Comparison of ENCODE assay signal across 1 cellular context in genomic region chr12:8038659-8039114, GRCh38.
TF ChIP-seq lines count a peak whose summit lies in the region.

No MANE protein-coding gene starts in this region.

TF ChIP-seq in HEK293, 187 proteins besides CTCF, POLR2A, EP300 and RAD21 (continued from another document and continues in another):
- TF ChIP-seq, protein P1, sequence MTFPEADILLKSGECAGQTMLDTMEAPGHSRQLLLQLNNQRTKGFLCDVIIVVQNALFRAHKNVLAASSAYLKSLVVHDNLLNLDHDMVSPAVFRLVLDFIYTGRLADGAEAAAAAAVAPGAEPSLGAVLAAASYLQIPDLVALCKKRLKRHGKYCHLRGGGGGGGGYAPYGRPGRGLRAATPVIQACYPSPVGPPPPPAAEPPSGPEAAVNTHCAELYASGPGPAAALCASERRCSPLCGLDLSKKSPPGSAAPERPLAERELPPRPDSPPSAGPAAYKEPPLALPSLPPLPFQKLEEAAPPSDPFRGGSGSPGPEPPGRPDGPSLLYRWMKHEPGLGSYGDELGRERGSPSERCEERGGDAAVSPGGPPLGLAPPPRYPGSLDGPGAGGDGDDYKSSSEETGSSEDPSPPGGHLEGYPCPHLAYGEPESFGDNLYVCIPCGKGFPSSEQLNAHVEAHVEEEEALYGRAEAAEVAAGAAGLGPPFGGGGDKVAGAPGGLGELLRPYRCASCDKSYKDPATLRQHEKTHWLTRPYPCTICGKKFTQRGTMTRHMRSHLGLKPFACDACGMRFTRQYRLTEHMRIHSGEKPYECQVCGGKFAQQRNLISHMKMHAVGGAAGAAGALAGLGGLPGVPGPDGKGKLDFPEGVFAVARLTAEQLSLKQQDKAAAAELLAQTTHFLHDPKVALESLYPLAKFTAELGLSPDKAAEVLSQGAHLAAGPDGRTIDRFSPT (tag by site-specific recombination; IDR thresholded peaks at IDR 0.05) = no peak
- TF ChIP-seq ZNF148 (tag by site-specific recombination; IDR thresholded peaks at IDR 0.05; ENCODE audit: borderline replicate concordance) = no peak
- TF ChIP-seq ZNF747 (tag by site-specific recombination; IDR thresholded peaks at IDR 0.05) = no peak
- no peak for TF ChIP-seq ZBTB7A (tag by site-specific recombination; IDR thresholded peaks at IDR 0.05; ENCODE audit: low read depth)
- TF ChIP-seq INSM2 (tag by site-specific recombination; IDR thresholded peaks at IDR 0.05) = no peak
- no peak for TF ChIP-seq ZNF830 (tag by site-specific recombination; IDR thresholded peaks at IDR 0.05; ENCODE audit: low read depth)
- TF ChIP-seq HOXD13 (CRISPR knock-in tag; IDR thresholded peaks at IDR 0.05; ENCODE audit: borderline replicate concordance) = no peak
- TF ChIP-seq, protein P2, sequence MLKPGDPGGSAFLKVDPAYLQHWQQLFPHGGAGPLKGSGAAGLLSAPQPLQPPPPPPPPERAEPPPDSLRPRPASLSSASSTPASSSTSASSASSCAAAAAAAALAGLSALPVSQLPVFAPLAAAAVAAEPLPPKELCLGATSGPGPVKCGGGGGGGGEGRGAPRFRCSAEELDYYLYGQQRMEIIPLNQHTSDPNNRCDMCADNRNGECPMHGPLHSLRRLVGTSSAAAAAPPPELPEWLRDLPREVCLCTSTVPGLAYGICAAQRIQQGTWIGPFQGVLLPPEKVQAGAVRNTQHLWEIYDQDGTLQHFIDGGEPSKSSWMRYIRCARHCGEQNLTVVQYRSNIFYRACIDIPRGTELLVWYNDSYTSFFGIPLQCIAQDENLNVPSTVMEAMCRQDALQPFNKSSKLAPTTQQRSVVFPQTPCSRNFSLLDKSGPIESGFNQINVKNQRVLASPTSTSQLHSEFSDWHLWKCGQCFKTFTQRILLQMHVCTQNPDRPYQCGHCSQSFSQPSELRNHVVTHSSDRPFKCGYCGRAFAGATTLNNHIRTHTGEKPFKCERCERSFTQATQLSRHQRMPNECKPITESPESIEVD (tag by site-specific recombination; IDR thresholded peaks at IDR 0.05) = no peak
- no peak for TF ChIP-seq FEZF1 (tag by site-specific recombination; IDR thresholded peaks at IDR 0.05)
- no peak for TF ChIP-seq ZBTB48 (tag by site-specific recombination; IDR thresholded peaks at IDR 0.05)
- peak; percentile 89 for TF ChIP-seq GLIS1 (tag by site-specific recombination; IDR thresholded peaks at IDR 0.05)
- TF ChIP-seq ZNF670 (tag by site-specific recombination; IDR thresholded peaks at IDR 0.05; ENCODE audit: low read depth) = no peak
- TF ChIP-seq EGR2 (tag by site-specific recombination; IDR thresholded peaks at IDR 0.05; ENCODE audit: low read depth) = peak; percentile 96
- TF ChIP-seq, protein P3, sequence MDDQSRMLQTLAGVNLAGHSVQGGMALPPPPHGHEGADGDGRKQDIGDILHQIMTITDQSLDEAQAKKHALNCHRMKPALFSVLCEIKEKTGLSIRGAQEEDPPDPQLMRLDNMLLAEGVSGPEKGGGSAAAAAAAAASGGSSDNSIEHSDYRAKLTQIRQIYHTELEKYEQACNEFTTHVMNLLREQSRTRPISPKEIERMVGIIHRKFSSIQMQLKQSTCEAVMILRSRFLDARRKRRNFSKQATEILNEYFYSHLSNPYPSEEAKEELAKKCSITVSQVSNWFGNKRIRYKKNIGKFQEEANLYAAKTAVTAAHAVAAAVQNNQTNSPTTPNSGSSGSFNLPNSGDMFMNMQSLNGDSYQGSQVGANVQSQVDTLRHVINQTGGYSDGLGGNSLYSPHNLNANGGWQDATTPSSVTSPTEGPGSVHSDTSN (CRISPR knock-in tag; IDR thresholded peaks at IDR 0.05) = no peak
- TF ChIP-seq ZFP41 (tag by site-specific recombination; IDR thresholded peaks at IDR 0.05; ENCODE audit: borderline replicate concordance) = no peak
- TF ChIP-seq ZNF362 (tag by site-specific recombination; IDR thresholded peaks at IDR 0.05) = no peak
- TF ChIP-seq, protein P4, sequence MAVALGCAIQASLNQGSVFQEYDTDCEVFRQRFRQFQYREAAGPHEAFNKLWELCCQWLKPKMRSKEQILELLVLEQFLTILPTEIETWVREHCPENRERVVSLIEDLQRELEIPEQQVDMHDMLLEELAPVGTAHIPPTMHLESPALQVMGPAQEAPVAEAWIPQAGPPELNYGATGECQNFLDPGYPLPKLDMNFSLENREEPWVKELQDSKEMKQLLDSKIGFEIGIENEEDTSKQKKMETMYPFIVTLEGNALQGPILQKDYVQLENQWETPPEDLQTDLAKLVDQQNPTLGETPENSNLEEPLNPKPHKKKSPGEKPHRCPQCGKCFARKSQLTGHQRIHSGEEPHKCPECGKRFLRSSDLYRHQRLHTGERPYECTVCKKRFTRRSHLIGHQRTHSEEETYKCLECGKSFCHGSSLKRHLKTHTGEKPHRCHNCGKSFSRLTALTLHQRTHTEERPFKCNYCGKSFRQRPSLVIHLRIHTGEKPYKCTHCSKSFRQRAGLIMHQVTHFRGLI (tag by site-specific recombination; IDR thresholded peaks at IDR 0.05) = peak; percentile 90
- no peak for TF ChIP-seq OVOL3 (tag by site-specific recombination; IDR thresholded peaks at IDR 0.05)
- no peak for TF ChIP-seq ZNF623 (tag by site-specific recombination; IDR thresholded peaks at IDR 0.05)
- no peak for TF ChIP-seq ZNF621 (tag by site-specific recombination; IDR thresholded peaks at IDR 0.05)
- TF ChIP-seq ZNF600 (tag by site-specific recombination; IDR thresholded peaks at IDR 0.05) = peak; percentile 86
- no peak for TF ChIP-seq ZNF184 (tag by site-specific recombination; IDR thresholded peaks at IDR 0.05)
- no peak for TF ChIP-seq ZNF239 (tag by site-specific recombination; IDR thresholded peaks at IDR 0.05)
- TF ChIP-seq ZFP37 (tag by site-specific recombination; IDR thresholded peaks at IDR 0.05) = no peak
- TF ChIP-seq ZNF302 (tag by site-specific recombination; IDR thresholded peaks at IDR 0.05; ENCODE audit: low read depth) = no peak
- peak; percentile 68 for TF ChIP-seq ZBTB8A (tag by site-specific recombination; IDR thresholded peaks at IDR 0.05)
- no peak for TF ChIP-seq ZFP69B (tag by site-specific recombination; IDR thresholded peaks at IDR 0.05)
- TF ChIP-seq ZNF529 (tag by site-specific recombination; IDR thresholded peaks at IDR 0.05; ENCODE audit: insufficient replicate concordance) = no peak
- TF ChIP-seq SCRT1 (tag by site-specific recombination; IDR thresholded peaks at IDR 0.05; ENCODE audit: borderline replicate concordance) = no peak
- no peak for TF ChIP-seq ZNF112 (tag by site-specific recombination; IDR thresholded peaks at IDR 0.05)
- no peak for TF ChIP-seq ZXDB (tag by site-specific recombination; IDR thresholded peaks at IDR 0.05)
- TF ChIP-seq ZNF10 (tag by site-specific recombination; IDR thresholded peaks at IDR 0.05) = peak; percentile 84
- TF ChIP-seq MYNN (tag by site-specific recombination; IDR thresholded peaks at IDR 0.05; ENCODE audit: borderline replicate concordance) = no peak
- no peak for TF ChIP-seq ZNF175 (tag by site-specific recombination; IDR thresholded peaks at IDR 0.05)
- no peak for TF ChIP-seq HOXA7 (CRISPR knock-in tag; IDR thresholded peaks at IDR 0.05; ENCODE audit: borderline replicate concordance)
- TF ChIP-seq ZNF596 (tag by site-specific recombination; IDR thresholded peaks at IDR 0.05) = no peak
- TF ChIP-seq ZNF518A (tag by site-specific recombination; conservative IDR thresholded peaks at IDR 0.05; ENCODE audit: low read depth) = no peak
- peak; percentile 67 for TF ChIP-seq PATZ1 (tag by site-specific recombination; IDR thresholded peaks at IDR 0.05)
- no peak for TF ChIP-seq ZNF433 (tag by site-specific recombination; IDR thresholded peaks at IDR 0.05; ENCODE audit: low read depth)
- TF ChIP-seq, protein P5, sequence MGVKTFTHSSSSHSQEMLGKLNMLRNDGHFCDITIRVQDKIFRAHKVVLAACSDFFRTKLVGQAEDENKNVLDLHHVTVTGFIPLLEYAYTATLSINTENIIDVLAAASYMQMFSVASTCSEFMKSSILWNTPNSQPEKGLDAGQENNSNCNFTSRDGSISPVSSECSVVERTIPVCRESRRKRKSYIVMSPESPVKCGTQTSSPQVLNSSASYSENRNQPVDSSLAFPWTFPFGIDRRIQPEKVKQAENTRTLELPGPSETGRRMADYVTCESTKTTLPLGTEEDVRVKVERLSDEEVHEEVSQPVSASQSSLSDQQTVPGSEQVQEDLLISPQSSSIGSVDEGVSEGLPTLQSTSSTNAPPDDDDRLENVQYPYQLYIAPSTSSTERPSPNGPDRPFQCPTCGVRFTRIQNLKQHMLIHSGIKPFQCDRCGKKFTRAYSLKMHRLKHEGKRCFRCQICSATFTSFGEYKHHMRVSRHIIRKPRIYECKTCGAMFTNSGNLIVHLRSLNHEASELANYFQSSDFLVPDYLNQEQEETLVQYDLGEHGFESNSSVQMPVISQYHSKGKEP (tag by site-specific recombination; IDR thresholded peaks at IDR 0.05) = peak; percentile 53; the same call in 1 of the 2 replicates
- TF ChIP-seq ZNF121 (tag by site-specific recombination; IDR thresholded peaks at IDR 0.05) = no peak
